Comparison of ENCODE assay signal across 22 cellular contexts in genomic region chr3:3708769-3709115, GRCh38.
DNase-seq lines count a peak whose midpoint lies in the region; ATAC-seq and TF ChIP-seq lines count a peak whose summit lies in the region.
"Had no signal": no experiment of that assay in that cellular context is flagged by ENCODE, and none has a peak within 500 bp of the region (broad histone marks: within the 10 kb centered on the region; RNA-seq: fewer than 3 reads in every experiment).

No MANE protein-coding gene starts in this region.

- H3K4me1 ChIP-seq in GM23338 (ENCODE audit: insufficient read depth) (peaks cover 34% of the 10 kb centered on the region), body of pancreas (peaks cover 16% of the 10 kb centered on the region), tibial nerve (peaks cover 0 to 7% (median 0%) of the 10 kb centered on the region in 4 donors)
- H3K4me1 ChIP-seq: A549, Peyer's patch, SJSA1 had no signal

- H3K27me3 ChIP-seq in GM23338 (ENCODE audit: insufficient read depth) (no peaks in the 10 kb centered on the region), body of pancreas (no peaks in the 10 kb centered on the region), tibial nerve (no peaks in the 10 kb centered on the region)
- H3K27me3 ChIP-seq: MG63, Peyer's patch, SJSA1 had no signal

- no peak for TF ChIP-seq EP300 in tibial nerve (IDR thresholded peaks at IDR 0.05)

- DNase-seq in GM23338 (ENCODE audit: low spot score): peak; percentile 5
- no peak for DNase-seq in body of pancreas
- peak; percentile 4 for DNase-seq in left kidney (ENCODE audit: low read depth, low spot score)
- no peak for DNase-seq in progenitor cell of endocrine pancreas (ENCODE audit: low spot score, unreplicated experiment)
- no peak for DNase-seq in activated naive CD8-positive, alpha-beta T cell treated with anti-CD3 and anti-CD28 coated beads for 36 hours
- no peak for DNase-seq in tibial nerve (ENCODE audit: low spot score in 2 of 2)
- DNase-seq: DMS 273 treated with DMSO at 0.1 percent for 48 hours, DND-41, GOT3, Kasumi-1, MG63, NCI-H1048, NCI-H1417 treated with DMSO at 0.1 percent for 48 hours, NCI-H187, NCI-H446, NCI-H526, Peyer's patch had no signal

- TF ChIP-seq POLR2A in body of pancreas (IDR thresholded peaks at IDR 0.05) (no peak), tibial nerve (IDR thresholded peaks at IDR 0.05) (no peak)

- no peak overlapping the region for H3K4me3 ChIP-seq in GM23338
- H3K4me3 ChIP-seq in body of pancreas: no peak overlapping the region
- no peak overlapping the region for H3K4me3 ChIP-seq in tibial nerve
- H3K4me3 ChIP-seq: A549, MG63, Peyer's patch, SJSA1 had no signal

- ATAC-seq in GM23338 (no peak), body of pancreas (peak; percentile 69), HG03442 (IDR thresholded peaks at IDR 0.05; ENCODE audit: unreplicated experiment) (no peak)
- ATAC-seq: A549 had no signal

- H2AFZ ChIP-seq in GM23338: no peak overlapping the region; the same call in 1 of the 2 replicates

- intact Hi-C loops in body of pancreas (cut with DNase I): no loop called here

- no peaks in the 10 kb centered on the region for H3K79me2 ChIP-seq in GM23338 (replicated peaks; ENCODE audit: insufficient read depth)

- no peaks in the 10 kb centered on the region for H4K20me1 ChIP-seq in GM23338 (replicated peaks; ENCODE audit: insufficient read depth)

- peaks cover 8% of the 10 kb centered on the region; the same call in 1 of the 3 replicates for H3K36me3 Mint-ChIP-seq in GM23338 (ENCODE audit: low read depth)
- no peaks in the 10 kb centered on the region for H3K36me3 Mint-ChIP-seq in progenitor cell of endocrine pancreas (ENCODE audit: insufficient read depth)
- no peaks in the 10 kb centered on the region for H3K36me3 Mint-ChIP-seq in activated naive CD8-positive, alpha-beta T cell treated with anti-CD3 and anti-CD28 coated beads for 36 hours
- H3K36me3 Mint-ChIP-seq: CD14-positive monocyte had no signal

- no peaks in the 10 kb centered on the region for H3F3A ChIP-seq in GM23338 (replicated peaks; ENCODE audit: low read depth)

- peaks cover 3% of the 10 kb centered on the region for H3K27me3 Mint-ChIP-seq in GM23338 (ENCODE audit: insufficient read depth, low read depth, poor library complexity)
- no peaks in the 10 kb centered on the region for H3K27me3 Mint-ChIP-seq in progenitor cell of endocrine pancreas
- H3K27me3 Mint-ChIP-seq in activated naive CD8-positive, alpha-beta T cell treated with anti-CD3 and anti-CD28 coated beads for 36 hours: no peaks in the 10 kb centered on the region
- H3K27me3 Mint-ChIP-seq: B cell had no signal

- no peaks in the 10 kb centered on the region for H3K9me2 ChIP-seq in GM23338 (ENCODE audit: insufficient read depth)

- TF ChIP-seq CTCF in GM23338 (conservative IDR thresholded peaks at IDR 0.05; ENCODE audit: low read depth in 2 of 2): no peak
- no peak for TF ChIP-seq CTCF in body of pancreas (IDR thresholded peaks at IDR 0.05)
- TF ChIP-seq CTCF in progenitor cell of endocrine pancreas (IDR thresholded peaks at IDR 0.05; ENCODE audit: unreplicated experiment): no peak
- no peak for TF ChIP-seq CTCF in tibial nerve (IDR thresholded peaks at IDR 0.05)

- H3K4me1 Mint-ChIP-seq in GM23338 (peaks cover 18% of the 10 kb centered on the region; the same call in 2 of the 3 replicates), progenitor cell of endocrine pancreas (ENCODE audit: low read depth) (peaks cover 39% of the 10 kb centered on the region)
- no peaks in the 10 kb centered on the region for H3K4me1 Mint-ChIP-seq in activated naive CD8-positive, alpha-beta T cell treated with anti-CD3 and anti-CD28 coated beads for 36 hours
- H3K4me1 Mint-ChIP-seq: B cell, CD14-positive monocyte had no signal

- no peak overlapping the region for H3K27ac ChIP-seq in GM23338 (ENCODE audit: low read depth)
- peak overlapping the region in 3 of 4 donors; percentile 66 to 75 (median 67) for H3K27ac ChIP-seq in body of pancreas
- no peak overlapping the region for H3K27ac ChIP-seq in tibial nerve
- H3K27ac ChIP-seq: A549, Peyer's patch, SJSA1 had no signal

- H3K27ac Mint-ChIP-seq in GM23338 (no peak overlapping the region), progenitor cell of endocrine pancreas (peak overlapping the region; percentile 97)
- H3K27ac Mint-ChIP-seq in activated naive CD8-positive, alpha-beta T cell treated with anti-CD3 and anti-CD28 coated beads for 36 hours: no peak overlapping the region
- H3K27ac Mint-ChIP-seq: B cell, CD14-positive monocyte had no signal

- H3K4me3 Mint-ChIP-seq in GM23338 (no peak overlapping the region), progenitor cell of endocrine pancreas (ENCODE audit: low read depth) (peak overlapping the region; percentile 9)
- H3K4me3 Mint-ChIP-seq in activated naive CD8-positive, alpha-beta T cell treated with anti-CD3 and anti-CD28 coated beads for 36 hours: no peak overlapping the region
- H3K4me3 Mint-ChIP-seq: B cell, CD14-positive monocyte had no signal

- peaks cover 79% of the 10 kb centered on the region for H3K9me3 Mint-ChIP-seq in GM23338
- H3K9me3 Mint-ChIP-seq in progenitor cell of endocrine pancreas (ENCODE audit: low read depth): peaks cover 4% of the 10 kb centered on the region
- H3K9me3 Mint-ChIP-seq in activated naive CD8-positive, alpha-beta T cell treated with anti-CD3 and anti-CD28 coated beads for 36 hours: no peaks in the 10 kb centered on the region

- H3K36me3 ChIP-seq in GM23338 (ENCODE audit: insufficient read depth) (no peaks in the 10 kb centered on the region), body of pancreas (replicated peaks in 1 of 2; ENCODE audit: insufficient read depth in 1 of 2, low read depth in 2 of 2) (no peaks in the 10 kb centered on the region), tibial nerve (no peaks in the 10 kb centered on the region)
- H3K36me3 ChIP-seq: MG63, Peyer's patch, SJSA1 had no signal

- H3K4me2 ChIP-seq in GM23338: 0 out of 2 replicates have a peak overlapping the region, but pooled peaks have one; percentile 35
- H3K4me2 ChIP-seq: A549 had no signal

- H3K9me3 ChIP-seq in body of pancreas (no peaks in the 10 kb centered on the region), tibial nerve (no peaks in the 10 kb centered on the region)
- H3K9me3 ChIP-seq: A549, MG63, Peyer's patch, SJSA1 had no signal

TF ChIP-seq in GM23338, 12 proteins besides CTCF, POLR2A, EP300 and RAD21:
- TF ChIP-seq EZH2phosphoT487 (IDR thresholded peaks at IDR 0.05; ENCODE audit: unreplicated experiment) (no peak), POLR2AphosphoS5 (IDR thresholded peaks at IDR 0.05; ENCODE audit: low read depth) (no peak)

Comparison
In these comparisons a context has a peak if more than half of its experiments do, and no peak if none do; other contexts are left out.
1. DNase-seq: peak in GM23338 (single experiment) and left kidney (single experiment); none in body of pancreas (0 of 4), progenitor cell of endocrine pancreas (single experiment), activated naive CD8-positive, alpha-beta T cell treated with anti-CD3 and anti-CD28 coated beads for 36 hours (single experiment) and tibial nerve (0 of 2).
2. H3K27ac ChIP-seq: peak in body of pancreas (3 of 4); none in GM23338 (single experiment) and tibial nerve (0 of 4).